Comparison of ENCODE assay signal across 8 cellular contexts in the genomic region with DNA sequence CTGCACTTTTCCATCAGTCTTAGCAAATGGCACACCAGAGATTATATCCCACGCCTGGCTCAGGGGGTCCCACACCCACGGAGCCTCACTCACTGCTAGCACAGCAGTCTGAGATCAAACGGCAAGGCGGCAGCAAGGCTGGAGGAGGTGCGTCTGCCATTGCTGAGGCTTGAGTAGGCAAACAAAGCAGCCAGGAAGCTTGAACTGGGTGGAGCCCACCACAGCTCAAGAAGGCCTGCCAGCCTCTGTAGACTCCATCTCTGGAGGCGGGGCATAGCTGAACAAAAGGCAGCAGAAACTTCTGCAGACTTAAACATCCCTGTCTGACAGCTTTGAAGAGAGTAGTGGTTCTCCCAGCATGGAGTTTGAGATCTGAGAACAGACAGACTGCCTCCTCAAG. TPM values are rescaled to one million over a fixed set of nuclear protein-coding genes. Genes with fewer than 3 reads are reported as not detected.
DNase-seq lines count a peak whose midpoint lies in the region; ATAC-seq lines count a peak whose summit lies in the region.
"Not testable (repeated sequence)": the region's sequence is repeated elsewhere in the genome, so short reads cannot be mapped to it uniquely, and the experiment has no call there.

No MANE protein-coding gene starts in this region.

- intact Hi-C loops in activated CD4-positive, alpha-beta T cell treated with anti-CD3 and anti-CD28 coated beads for 36 hours (cut with DNase I, micrococcal nuclease) = not testable (repeated sequence)

- CTCF ChIA-PET in T-cell (lab: Charles Lee) = interaction anchor here in 1 of 2 donors (1.0 kb wide), 1 partner anchor 9 kb away, joined by 3 read pairs; no protein-coding TSS in a partner anchor
- CTCF ChIA-PET in activated CD4-positive, alpha-beta T cell treated with anti-CD3 and anti-CD28 coated beads for 36 hours (lab: Charles Lee) = interaction anchor here (1.6 kb wide), 1 partner anchor 7 kb away, joined by 4 read pairs; no protein-coding TSS in a partner anchor
- CTCF ChIA-PET in activated CD8-positive, alpha-beta memory T cell treated with anti-CD3 and anti-CD28 coated beads, Interleukin-2, amount 10 ng/mL, durations not matched to agents 7 days and 5 days (lab: Charles Lee) = interaction anchor here (0.9 kb wide), 1 partner anchor 14 kb away, joined by 3 read pairs; no protein-coding TSS in a partner anchor

- not testable (repeated sequence) for H3K27ac ChIP-seq in CD4-positive, CD25-positive, alpha-beta regulatory T cell (ENCODE audit: insufficient read depth, low read length, poor library complexity, severe bottlenecking)

- peaks cover 17% of the 10 kb centered on the region for H3K4me1 ChIP-seq in CD4-positive, CD25-positive, alpha-beta regulatory T cell (ENCODE audit: control insufficient read depth, insufficient read depth, low read length, poor library complexity, severe bottlenecking)

- H3K9me3 ChIP-seq in CD4-positive, CD25-positive, alpha-beta regulatory T cell (ENCODE audit: control insufficient read depth in 2 of 2, low read length in 2 of 2) = not testable (repeated sequence)

- H3K27ac Mint-ChIP-seq in CD4-positive, CD25-positive, alpha-beta regulatory T cell = peak overlapping the region; percentile 22 to 90 (median 88)
- H3K27ac Mint-ChIP-seq in T-cell (peak overlapping the region; percentile 66 to 71), immature natural killer cell (peak overlapping the region; percentile 58 to 88 (median 80))
- not testable (repeated sequence) for H3K27ac Mint-ChIP-seq in activated CD4-positive, alpha-beta T cell treated with anti-CD3 and anti-CD28 coated beads for 36 hours
- peak overlapping the region; percentile 64 for H3K27ac Mint-ChIP-seq in activated CD8-positive, alpha-beta memory T cell treated with anti-CD3 and anti-CD28 coated beads, Interleukin-2, amount 10 ng/mL, durations not matched to agents 7 days and 5 days
- H3K27ac Mint-ChIP-seq in activated naive CD8-positive, alpha-beta T cell treated with anti-CD3 and anti-CD28 coated beads for 36 hours = peak overlapping the region; percentile 12

- not testable (repeated sequence) for H3K27me3 ChIP-seq in CD4-positive, CD25-positive, alpha-beta regulatory T cell (ENCODE audit: control insufficient read depth, insufficient read depth, low read length)

- peak overlapping the region; percentile 42 to 83 (median 66) for H3K4me3 Mint-ChIP-seq in CD4-positive, CD25-positive, alpha-beta regulatory T cell
- peak overlapping the region; percentile 6 to 46 (median 18) for H3K4me3 Mint-ChIP-seq in T-cell
- H3K4me3 Mint-ChIP-seq in activated CD4-positive, alpha-beta T cell treated with anti-CD3 and anti-CD28 coated beads for 36 hours; activated CD8-positive, alpha-beta memory T cell treated with anti-CD3 and anti-CD28 coated beads, Interleukin-2, amount 10 ng/mL, durations not matched to agents 7 days and 5 days; activated naive CD8-positive, alpha-beta T cell treated with anti-CD3 and anti-CD28 coated beads for 36 hours: not testable (repeated sequence)
- H3K4me3 Mint-ChIP-seq in immature natural killer cell = peak overlapping the region; percentile 34 to 72 (median 56)

- peaks cover 0 to 59% (median 20%) of the 10 kb centered on the region in 7 donors for H3K9me3 Mint-ChIP-seq in CD4-positive, CD25-positive, alpha-beta regulatory T cell
- H3K9me3 Mint-ChIP-seq in T-cell (peaks cover 12 to 40% (median 21%) of the 10 kb centered on the region in 3 donors), immature natural killer cell (peaks cover 5 to 33% (median 19%) of the 10 kb centered on the region in 6 donors)
- peaks cover 33% of the 10 kb centered on the region for H3K9me3 Mint-ChIP-seq in activated CD4-positive, alpha-beta T cell treated with anti-CD3 and anti-CD28 coated beads for 36 hours (ENCODE audit: low read depth)
- H3K9me3 Mint-ChIP-seq in activated CD8-positive, alpha-beta memory T cell treated with anti-CD3 and anti-CD28 coated beads, Interleukin-2, amount 10 ng/mL, durations not matched to agents 7 days and 5 days (ENCODE audit: low read depth) = peaks cover 23% of the 10 kb centered on the region
- peaks cover 49% of the 10 kb centered on the region for H3K9me3 Mint-ChIP-seq in activated naive CD8-positive, alpha-beta T cell treated with anti-CD3 and anti-CD28 coated beads for 36 hours

- H3K36me3 ChIP-seq in CD4-positive, CD25-positive, alpha-beta regulatory T cell (ENCODE audit: control insufficient read depth, insufficient read depth, low read length) = not testable (repeated sequence)

- H3K36me3 Mint-ChIP-seq in CD4-positive, CD25-positive, alpha-beta regulatory T cell = peaks cover 34% of the 10 kb centered on the region
- H3K36me3 Mint-ChIP-seq in T-cell (peaks cover 80% of the 10 kb centered on the region), immature natural killer cell (peaks cover 23 to 28% (median 27%) of the 10 kb centered on the region in 3 donors)
- H3K36me3 Mint-ChIP-seq in activated CD4-positive, alpha-beta T cell treated with anti-CD3 and anti-CD28 coated beads for 36 hours (ENCODE audit: low read depth) = peaks cover 57% of the 10 kb centered on the region
- peaks cover 90% of the 10 kb centered on the region for H3K36me3 Mint-ChIP-seq in activated CD8-positive, alpha-beta memory T cell treated with anti-CD3 and anti-CD28 coated beads, Interleukin-2, amount 10 ng/mL, durations not matched to agents 7 days and 5 days
- peaks cover 96% of the 10 kb centered on the region for H3K36me3 Mint-ChIP-seq in activated naive CD8-positive, alpha-beta T cell treated with anti-CD3 and anti-CD28 coated beads for 36 hours

- H3K4me3 ChIP-seq in CD4-positive, CD25-positive, alpha-beta regulatory T cell (ENCODE audit: low read depth, low read length) = peak overlapping the region; percentile 37

- POLR2A ChIA-PET in T-cell (lab: Charles Lee) = interaction anchor here in 1 of 2 donors (0.6 kb wide), 1 partner anchor 129 kb away, joined by 3 read pairs; no protein-coding TSS in a partner anchor
- POLR2A ChIA-PET in activated CD4-positive, alpha-beta T cell treated with anti-CD3 and anti-CD28 coated beads for 36 hours (lab: Charles Lee) = interaction anchor here (0.9 kb wide), 1 partner anchor 9 kb away, joined by 3 read pairs; no protein-coding TSS in a partner anchor

- not testable (repeated sequence) for H3K27me3 Mint-ChIP-seq in CD4-positive, CD25-positive, alpha-beta regulatory T cell; T-cell; activated CD4-positive, alpha-beta T cell treated with anti-CD3 and anti-CD28 coated beads for 36 hours; activated CD8-positive, alpha-beta memory T cell treated with anti-CD3 and anti-CD28 coated beads, Interleukin-2, amount 10 ng/mL, durations not matched to agents 7 days and 5 days; activated naive CD8-positive, alpha-beta T cell treated with anti-CD3 and anti-CD28 coated beads for 36 hours; immature natural killer cell (ENCODE audit: low read depth in 3 of 3)

- peaks cover 43 to 85% (median 55%) of the 10 kb centered on the region in 4 donors for H3K4me1 Mint-ChIP-seq in CD4-positive, CD25-positive, alpha-beta regulatory T cell
- H3K4me1 Mint-ChIP-seq in T-cell (peaks cover 67 to 71% (median 69%) of the 10 kb centered on the region in 3 donors), immature natural killer cell (peaks cover 23 to 24% of the 10 kb centered on the region in 2 donors)
- H3K4me1 Mint-ChIP-seq in activated CD4-positive, alpha-beta T cell treated with anti-CD3 and anti-CD28 coated beads for 36 hours = peaks cover 51% of the 10 kb centered on the region
- peaks cover 28% of the 10 kb centered on the region for H3K4me1 Mint-ChIP-seq in activated CD8-positive, alpha-beta memory T cell treated with anti-CD3 and anti-CD28 coated beads, Interleukin-2, amount 10 ng/mL, durations not matched to agents 7 days and 5 days
- peaks cover 20% of the 10 kb centered on the region for H3K4me1 Mint-ChIP-seq in activated naive CD8-positive, alpha-beta T cell treated with anti-CD3 and anti-CD28 coated beads for 36 hours

- DNase-seq in CD4-positive, CD25-positive, alpha-beta regulatory T cell = peak in 2 of 3 donors; percentile 68 to 84
- DNase-seq in T-cell = peak; percentile 13 to 79 (median 62)
- peak; percentile 13 for DNase-seq in activated CD4-positive, alpha-beta T cell treated with anti-CD3 and anti-CD28 coated beads for 36 hours
- DNase-seq in activated CD8-positive, alpha-beta memory T cell treated with anti-CD3 and anti-CD28 coated beads, Interleukin-2, amount 10 ng/mL, durations not matched to agents 7 days and 5 days = peak; percentile 59
- peak; percentile 59 for DNase-seq in activated effector memory CD4-positive, alpha-beta T cell treated with Interleukin-2 at 50 U/mL for 16 hours
- DNase-seq in activated naive CD8-positive, alpha-beta T cell treated with anti-CD3 and anti-CD28 coated beads for 36 hours = not testable (repeated sequence)
- peak; percentile 32 to 59 (median 35) for DNase-seq in immature natural killer cell
- DNase-seq in stimulated activated naive CD4-positive, alpha-beta T cell (lab: John Stamatoyannopoulos, UW) = peak in 5 of 6 experiments; percentile 9 to 64 (median 54)

- ATAC-seq in CD4-positive, CD25-positive, alpha-beta regulatory T cell (ENCODE audit: low read depth in 2 of 2); activated CD4-positive, alpha-beta T cell treated with anti-CD3 and anti-CD28 coated beads for 36 hours; activated CD8-positive, alpha-beta memory T cell treated with anti-CD3 and anti-CD28 coated beads, Interleukin-2, amount 10 ng/mL, durations not matched to agents 7 days and 5 days: not testable (repeated sequence)
- ATAC-seq in T-cell (replicated peaks in 1 of 4) = peak in 2 of 4 experiments; percentile 33 to 46

RNA-seq across cellular contexts. Expression of a gene that starts 49.3 kb away (rescaled TPM):
- 190 TPM for total RNA-seq in CD4-positive, CD25-positive, alpha-beta regulatory T cell
- polyA plus RNA-seq in CD4-positive, CD25-positive, alpha-beta regulatory T cell = 100 to 1,000 TPM; 163 to 224 (median 195) TPM
- 100 to 1,000 TPM; 107 to 137 (median 115) TPM for total RNA-seq in T-cell
- 100 to 1,000 TPM; 231 to 330 TPM for total RNA-seq in activated CD4-positive, alpha-beta T cell treated with anti-CD3 and anti-CD28 coated beads for 36 hours
- 100 to 1,000 TPM; 222 to 268 TPM for total RNA-seq in activated CD8-positive, alpha-beta memory T cell treated with anti-CD3 and anti-CD28 coated beads, Interleukin-2, amount 10 ng/mL, durations not matched to agents 7 days and 5 days
- 100 to 1,000 TPM; 355 to 367 TPM for total RNA-seq in activated naive CD8-positive, alpha-beta T cell treated with anti-CD3 and anti-CD28 coated beads for 36 hours
- 100 to 1,000 TPM; 181 to 440 (median 187) TPM for polyA plus RNA-seq in immature natural killer cell
